ENCODE assay signal across 26 cellular contexts in the genomic region with DNA sequence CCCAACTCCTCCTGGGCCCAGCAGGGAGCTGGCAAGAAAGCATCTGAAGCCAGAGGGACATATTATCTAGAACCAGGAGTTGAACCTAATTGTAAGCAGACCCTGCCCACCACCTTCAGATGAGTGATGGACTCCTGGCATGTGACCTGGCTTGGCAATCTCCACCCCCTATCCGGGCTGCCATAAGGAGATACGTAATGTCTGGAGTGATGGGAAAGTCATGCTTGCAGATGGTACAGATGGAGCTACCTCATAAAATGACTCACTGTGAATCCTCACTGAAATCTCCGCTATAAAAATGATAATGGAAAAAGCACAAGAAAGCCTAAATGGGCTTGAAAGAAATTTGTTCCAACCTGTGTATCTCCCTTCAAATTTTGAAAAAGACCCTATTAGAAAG.
DNase-seq lines count a peak whose midpoint lies in the region; ATAC-seq, FAIRE-seq and TF ChIP-seq lines count a peak whose summit lies in the region.
"Had no signal": no experiment of that assay in that cellular context is flagged by ENCODE, and none has a peak within 500 bp of the region (broad histone marks: within the 10 kb centered on the region; RNA-seq: fewer than 3 reads in every experiment).

No MANE protein-coding gene starts in this region.

- no peaks in the 10 kb centered on the region for H3K27me3 ChIP-seq in CD8-positive, alpha-beta T cell (ENCODE audit: insufficient read depth, low read length)
- H3K27me3 ChIP-seq: BE2C, right atrium auricular region, tibial nerve had no signal

- DNase-seq in EL, result peak; percentile 91
- DNase-seq in RCC 7860 (ENCODE audit: low spot score), result peak; percentile 60
- DNase-seq in fibroblast of villous mesenchyme (ENCODE audit: low read depth), result peak; percentile 55
- DNase-seq in urothelium cell line (ENCODE audit: low spot score), result peak; percentile 64
- no peak for DNase-seq in NCI-H524 (lab: John Stamatoyannopoulos, UW)
- no peak for DNase-seq in CD8-positive, alpha-beta T cell
- DNase-seq: activated CD4-positive, alpha-beta memory T cell treated with anti-CD3 and anti-CD28 coated beads for 36 hours; activated T-cell treated with anti-CD3 and anti-CD28 coated beads, Interleukin-2, amount 50 U/mL, for 24 hours; BE2C; Calu3; GDM1; mucosa of descending colon; MV-4-11; NCI-H1930; nucleus accumbens; SHP77; stimulated activated naive CD4-positive, alpha-beta T cell treated with Interleukin-2 at 50 U/mL for 16 hours; T-helper 1 cell had no signal

- H3K4me1 ChIP-seq in CD8-positive, alpha-beta T cell (ENCODE audit: insufficient read depth, low read length), result no peaks in the 10 kb centered on the region
- H3K4me1 ChIP-seq: BE2C, right atrium auricular region, tibial nerve had no signal

- H3K9me3 ChIP-seq in CD8-positive, alpha-beta T cell (ENCODE audit: low read length), result no peaks in the 10 kb centered on the region
- H3K9me3 ChIP-seq: BE2C, mucosa of descending colon, right atrium auricular region had no signal

- H3K36me3 Mint-ChIP-seq in CD8-positive, alpha-beta T cell, result no peaks in the 10 kb centered on the region
- H3K36me3 Mint-ChIP-seq: activated CD4-positive, alpha-beta memory T cell treated with anti-CD3 and anti-CD28 coated beads for 36 hours; activated naive CD4-positive, alpha-beta T cell treated with anti-CD3 and anti-CD28 coated beads, Interleukin-2, amount 50 U/mL, for 24 hours; brain had no signal

- intact Hi-C loops in CD8-positive, alpha-beta T cell (cut with DNase I, micrococcal nuclease), result no loop called here

- POLR2A ChIA-PET in CD8-positive, alpha-beta T cell (lab: Charles Lee), result no interaction called here

- no peak for TF ChIP-seq CTCF in fibroblast of villous mesenchyme (IDR thresholded peaks at IDR 0.05; ENCODE audit: insufficient read depth, low read depth, low read length)
- no peak for TF ChIP-seq CTCF in CD8-positive, alpha-beta T cell (IDR thresholded peaks at IDR 0.05)

- no peaks in the 10 kb centered on the region for H3K36me3 ChIP-seq in CD8-positive, alpha-beta T cell (ENCODE audit: insufficient read depth, low read length)
- H3K36me3 ChIP-seq: BE2C, right atrium auricular region, tibial nerve had no signal

- no peaks in the 10 kb centered on the region for H3K4me1 Mint-ChIP-seq in CD8-positive, alpha-beta T cell (ENCODE audit: low read depth)
- H3K4me1 Mint-ChIP-seq: activated naive CD4-positive, alpha-beta T cell treated with anti-CD3 and anti-CD28 coated beads, Interleukin-2, amount 50 U/mL, for 24 hours had no signal

- H3K27me3 Mint-ChIP-seq in CD8-positive, alpha-beta T cell (ENCODE audit: low read depth), result peaks cover 4% of the 10 kb centered on the region
- H3K27me3 Mint-ChIP-seq: activated T-cell treated with anti-CD3 and anti-CD28 coated beads, Interleukin-2, amount 50 U/mL, for 24 hours had no signal

- no peak for ATAC-seq in GM19023 (IDR thresholded peaks at IDR 0.05; ENCODE audit: unreplicated experiment)
- no peak for ATAC-seq in CD8-positive, alpha-beta T cell
- ATAC-seq: mucosa of descending colon had no signal

- no peak overlapping the region for H3K4me3 ChIP-seq in fibroblast of villous mesenchyme (ENCODE audit: low read depth, low read length)
- H3K4me3 ChIP-seq in CD8-positive, alpha-beta T cell (ENCODE audit: low read depth, low read length), result no peak overlapping the region
- H3K4me3 ChIP-seq: mucosa of descending colon, right atrium auricular region, tibial nerve had no signal

- no peak overlapping the region for H3K27ac ChIP-seq in CD8-positive, alpha-beta T cell (ENCODE audit: low read depth, low read length)
- H3K27ac ChIP-seq: right atrium auricular region, tibial nerve, VCaP had no signal

- peaks cover 5% of the 10 kb centered on the region for H3K9me3 Mint-ChIP-seq in CD8-positive, alpha-beta T cell
- H3K9me3 Mint-ChIP-seq: activated T-cell treated with anti-CD3 and anti-CD28 coated beads, Interleukin-2, amount 50 U/mL, for 24 hours had no signal

- H3K27ac Mint-ChIP-seq in CD8-positive, alpha-beta T cell, result no peak overlapping the region
- H3K27ac Mint-ChIP-seq: activated CD4-positive, alpha-beta memory T cell treated with anti-CD3 and anti-CD28 coated beads for 36 hours; activated naive CD4-positive, alpha-beta T cell treated with anti-CD3 and anti-CD28 coated beads, Interleukin-2, amount 50 U/mL, for 24 hours; activated T-cell treated with anti-CD3 and anti-CD28 coated beads, Interleukin-2, amount 50 U/mL, for 24 hours had no signal

- H3K4me3 Mint-ChIP-seq in CD8-positive, alpha-beta T cell, result no peak overlapping the region
- H3K4me3 Mint-ChIP-seq: activated CD4-positive, alpha-beta memory T cell treated with anti-CD3 and anti-CD28 coated beads for 36 hours; activated naive CD4-positive, alpha-beta T cell treated with anti-CD3 and anti-CD28 coated beads, Interleukin-2, amount 50 U/mL, for 24 hours; activated T-cell treated with anti-CD3 and anti-CD28 coated beads, Interleukin-2, amount 50 U/mL, for 24 hours; brain had no signal

- CTCF ChIA-PET in CD8-positive, alpha-beta T cell (lab: Charles Lee), result no interaction called here

- no peak for FAIRE-seq in RCC 7860 (lab: Jason Lieb, UNC)
- no peak for FAIRE-seq in urothelium cell line (lab: Jason Lieb, UNC)
- FAIRE-seq: endothelial cell of umbilical vein, GM12892 had no signal

Comparison
In these comparisons a context has a peak if more than half of its experiments do, and no peak if none do; other contexts are left out.
1. DNase-seq: peak in EL (single experiment), RCC 7860 (single experiment), fibroblast of villous mesenchyme (single experiment) and urothelium cell line (single experiment); none in NCI-H524 (0 of 2) and CD8-positive, alpha-beta T cell (0 of 7).